ENCODE assay signal across 17 cellular contexts in genomic region chr13:77375554-77375953, GRCh38.
"Had no signal": no experiment of that assay in that cellular context is flagged by ENCODE, and none has a peak within 500 bp of the region (broad histone marks: within the 10 kb centered on the region; RNA-seq: fewer than 3 reads in every experiment).

No MANE protein-coding gene starts in this region.

- FAIRE-seq: endometrium, urothelium cell line had no signal

- DNase-seq: activated CD4-positive, alpha-beta T cell treated with anti-CD3 and anti-CD28 coated beads, Interleukin-2, amount 50 U/mL, for 4 hours; activated naive CD4-positive, alpha-beta T cell; activated naive CD8-positive, alpha-beta T cell treated with anti-CD3 and anti-CD28 coated beads, Interleukin-2, amount 10 ng/mL, durations not matched to agents 7 days and 5 days; activated T-cell treated with anti-CD3 and anti-CD28 coated beads for 4 hours; anterior cingulate cortex; lower lobe of right lung; spleen; stimulated activated naive CD4-positive, alpha-beta T cell treated with Interleukin-2 at 50 U/mL for 16 hours; T1000 had no signal

- H3K79me2 ChIP-seq: parathyroid adenoma had no signal

- ATAC-seq: esophagus mucosa; lower lobe of right lung; natural killer cell treated with Interleukin-12 subunit alpha and Interleukin-12 subunit beta and Interleukin-15 and Interleukin-18, amount 100 ng/mL, for 72 hours had no signal

- H3K27ac ChIP-seq: coronary artery, lower lobe of right lung, neutrophil, parathyroid adenoma, spleen, tibial nerve had no signal

- H3K9ac ChIP-seq: parathyroid adenoma had no signal

- H3K4me3 ChIP-seq: coronary artery, lower lobe of right lung, spleen, tibial nerve had no signal

- H3K9me3 ChIP-seq: lower lobe of right lung, neutrophil, spleen, tibial nerve had no signal

- H3K4me1 ChIP-seq: lower lobe of right lung, parathyroid adenoma had no signal

- H2AFZ ChIP-seq: parathyroid adenoma had no signal

- H3K27me3 ChIP-seq: neutrophil, spleen, tibial nerve had no signal

- H3K36me3 ChIP-seq: lower lobe of right lung, neutrophil, spleen, tibial nerve had no signal
